ENCODE assay signal across 11 cellular contexts in genomic region chr14:92694807-92695206, GRCh38. TPM values are rescaled to one million over a fixed set of nuclear protein-coding genes. Genes with fewer than 3 reads are reported as not detected.
DNase-seq lines count a peak whose midpoint lies in the region; ATAC-seq and TF ChIP-seq lines count a peak whose summit lies in the region.
"Had no signal": no experiment of that assay in that cellular context is flagged by ENCODE, and none has a peak within 500 bp of the region (broad histone marks: within the 10 kb centered on the region; RNA-seq: fewer than 3 reads in every experiment).

No MANE protein-coding gene starts in this region.

- H3K79me2 ChIP-seq in GM23248 (ENCODE audit: insufficient read depth): no peaks in the 10 kb centered on the region

- H2AFZ ChIP-seq in GM23248: no peak overlapping the region

- in situ Hi-C loops in GM23248 (cut with MboI): no loop called here

- peak; percentile 30 for DNase-seq in GM23248
- peak; percentile 61 for DNase-seq in RWPE2 (ENCODE audit: low spot score)
- DNase-seq in naive thymus-derived CD4-positive, alpha-beta T cell: no peak
- no peak for DNase-seq in stimulated activated naive B cell treated with anti-CD40 and anti-IgM and Interleukin-4, amounts not matched to agents 10 μg/mL and 1 μg/mL and 100 μg/mL, for 72 hours
- DNase-seq in HPDE6-E6E7 (ENCODE audit: extremely low spot score): no peak
- DNase-seq in NCI-H1105 (lab: John Stamatoyannopoulos, UW): no peak
- DNase-seq: DMS 273 treated with DMSO at 0.1 percent for 48 hours, NCI-H1417 treated with DMSO at 0.1 percent for 48 hours, NCI-H2029 treated with DMSO at 0.1 percent for 48 hours had no signal

- H3K9me3 ChIP-seq in GM23248 (ENCODE audit: low read depth) (no peaks in the 10 kb centered on the region), RWPE2 (ENCODE audit: severe bottlenecking) (no peaks in the 10 kb centered on the region)
- no peaks in the 10 kb centered on the region for H3K9me3 ChIP-seq in naive thymus-derived CD4-positive, alpha-beta T cell (ENCODE audit: control insufficient read depth in 2 of 3, low read length in 3 of 3)

- peaks cover 0 to 2% (median 0%) of the 10 kb centered on the region in 11 donors for H3K9me3 Mint-ChIP-seq in naive thymus-derived CD4-positive, alpha-beta T cell
- peaks cover 0 to 6% of the 10 kb centered on the region in 2 donors for H3K9me3 Mint-ChIP-seq in stimulated activated naive B cell treated with anti-CD40 and anti-IgM and Interleukin-4, amounts not matched to agents 10 μg/mL and 1 μg/mL and 100 μg/mL, for 72 hours

- intact Hi-C loops in naive thymus-derived CD4-positive, alpha-beta T cell (cut with micrococcal nuclease): loop anchor here in 1 of 2 donors (5.0 kb wide), 1 partner anchor 52 kb away; the partner anchor contains the start of gene LGMN

- CTCF ChIA-PET in naive thymus-derived CD4-positive, alpha-beta T cell (lab: Charles Lee): no interaction called here

- peaks cover 0 to 27% (median 0%) of the 10 kb centered on the region in 5 donors for H3K27me3 Mint-ChIP-seq in naive thymus-derived CD4-positive, alpha-beta T cell
- H3K27me3 Mint-ChIP-seq in stimulated activated naive B cell treated with anti-CD40 and anti-IgM and Interleukin-4, amounts not matched to agents 10 μg/mL and 1 μg/mL and 100 μg/mL, for 72 hours: peaks cover 0 to 5% of the 10 kb centered on the region in 2 donors

- no peak overlapping the region for H3K4me3 Mint-ChIP-seq in naive thymus-derived CD4-positive, alpha-beta T cell
- H3K4me3 Mint-ChIP-seq in stimulated activated naive B cell treated with anti-CD40 and anti-IgM and Interleukin-4, amounts not matched to agents 10 μg/mL and 1 μg/mL and 100 μg/mL, for 72 hours: no peak overlapping the region

- no peak overlapping the region for H3K9ac ChIP-seq in GM23248

- H3F3A ChIP-seq in GM23248 (ENCODE audit: insufficient read depth): no peaks in the 10 kb centered on the region

- H3K36me3 Mint-ChIP-seq in naive thymus-derived CD4-positive, alpha-beta T cell: no peaks in the 10 kb centered on the region
- H3K36me3 Mint-ChIP-seq in stimulated activated naive B cell treated with anti-CD40 and anti-IgM and Interleukin-4, amounts not matched to agents 10 μg/mL and 1 μg/mL and 100 μg/mL, for 72 hours: peaks cover 4 to 22% of the 10 kb centered on the region in 2 donors

- 15% methylated on average over 5 of the region's 5 CpGs for WGBS in GM23248 (ENCODE audit: low coverage in 1 of 2, low lambda C conversion rate in 2 of 2, missing lambda C conversion rate in 2 of 2), 2 experiments

- no peaks in the 10 kb centered on the region for H3K9me2 ChIP-seq in GM23248 (ENCODE audit: insufficient read depth)

- POLR2A ChIA-PET in naive thymus-derived CD4-positive, alpha-beta T cell (lab: Charles Lee): no interaction called here

- ATAC-seq in RWPE2 (ENCODE audit: low read depth): no peak
- no peak for ATAC-seq in naive thymus-derived CD4-positive, alpha-beta T cell
- ATAC-seq in stimulated activated naive B cell treated with anti-CD40 and anti-IgM and Interleukin-4, amounts not matched to agents 10 μg/mL and 1 μg/mL and 100 μg/mL, for 72 hours (replicated peaks): no peak
- ATAC-seq in HG03457 (IDR thresholded peaks at IDR 0.05; ENCODE audit: unreplicated experiment): no peak

- H3K27ac Mint-ChIP-seq in naive thymus-derived CD4-positive, alpha-beta T cell: peak overlapping the region in 6 of 9 donors; percentile 34 to 90 (median 72)
- peak overlapping the region; percentile 21 for H3K27ac Mint-ChIP-seq in stimulated activated naive B cell treated with anti-CD40 and anti-IgM and Interleukin-4, amounts not matched to agents 10 μg/mL and 1 μg/mL and 100 μg/mL, for 72 hours

- no peaks in the 10 kb centered on the region for H4K20me1 ChIP-seq in GM23248 (ENCODE audit: insufficient read depth)

- no peak for TF ChIP-seq CTCF in RWPE2 (IDR thresholded peaks at IDR 0.05; ENCODE audit: poor library complexity, severe bottlenecking)

- no peak overlapping the region for H3K4me3 ChIP-seq in GM23248
- no peak overlapping the region for H3K4me3 ChIP-seq in RWPE2 (ENCODE audit: severe bottlenecking)
- no peak overlapping the region for H3K4me3 ChIP-seq in naive thymus-derived CD4-positive, alpha-beta T cell (ENCODE audit: low read length)

- H3K27ac ChIP-seq in GM23248 (no peak overlapping the region), RWPE2 (ENCODE audit: poor library complexity, severe bottlenecking) (no peak overlapping the region)
- H3K27ac ChIP-seq in naive thymus-derived CD4-positive, alpha-beta T cell (ENCODE audit: low read depth, low read length): no peak overlapping the region
- H3K27ac ChIP-seq: RWPE1 had no signal

- peaks cover 8 to 53% (median 42%) of the 10 kb centered on the region in 7 donors for H3K4me1 Mint-ChIP-seq in naive thymus-derived CD4-positive, alpha-beta T cell
- peaks cover 36 to 71% of the 10 kb centered on the region in 2 donors for H3K4me1 Mint-ChIP-seq in stimulated activated naive B cell treated with anti-CD40 and anti-IgM and Interleukin-4, amounts not matched to agents 10 μg/mL and 1 μg/mL and 100 μg/mL, for 72 hours

- no peaks in the 10 kb centered on the region for H3K36me3 ChIP-seq in GM23248 (ENCODE audit: low read depth)
- H3K36me3 ChIP-seq in RWPE2 (ENCODE audit: low read depth): no peaks in the 10 kb centered on the region
- H3K36me3 ChIP-seq in naive thymus-derived CD4-positive, alpha-beta T cell (ENCODE audit: control insufficient read depth in 2 of 3, insufficient read depth in 3 of 3, low read length in 3 of 3): peaks cover 0 to 13% (median 5%) of the 10 kb centered on the region in 3 experiments

- peak overlapping the region; percentile 20 for H3K4me2 ChIP-seq in GM23248 (ENCODE audit: unreplicated experiment)

- peaks cover 5% of the 10 kb centered on the region for H3K4me1 ChIP-seq in GM23248 (ENCODE audit: insufficient read depth)
- H3K4me1 ChIP-seq in RWPE2 (ENCODE audit: insufficient read depth, poor library complexity, severe bottlenecking): no peaks in the 10 kb centered on the region
- peaks cover 8 to 19% of the 10 kb centered on the region in 2 donors for H3K4me1 ChIP-seq in naive thymus-derived CD4-positive, alpha-beta T cell (ENCODE audit: control insufficient read depth in 2 of 2, insufficient read depth in 2 of 2, low read length in 2 of 2)

- H3K27me3 ChIP-seq in GM23248 (replicated peaks; ENCODE audit: insufficient read depth) (no peaks in the 10 kb centered on the region), RWPE2 (ENCODE audit: insufficient read depth, poor library complexity, severe bottlenecking) (no peaks in the 10 kb centered on the region)
- H3K27me3 ChIP-seq in naive thymus-derived CD4-positive, alpha-beta T cell (ENCODE audit: control insufficient read depth in 2 of 2, insufficient read depth in 2 of 2, low read length in 2 of 2): no peaks in the 10 kb centered on the region

RNA-seq across cellular contexts. Expression of gene LGMN, which starts 53.6 kb away (rescaled TPM):
- 82.7 and 129 TPM in 2 replicates for total RNA-seq in GM23248 (2014; rRNA removed; shearing (Covaris generic))
- polyA plus RNA-seq in GM23248 (2016; fragmentation: Nextera tagmentation; extraction: Ambion mirVana): 98.8 and 106 TPM in 2 replicates
- 10 to 100 TPM in 3 of 5 experiments, 1 to 10 TPM in 2; 8.7 to 28.7 (median 10.1) TPM for total RNA-seq in naive thymus-derived CD4-positive, alpha-beta T cell
- polyA plus RNA-seq in naive thymus-derived CD4-positive, alpha-beta T cell: 10 to 100 TPM; 25.2 to 26.4 TPM

Comparison
In these comparisons a context has a peak if more than half of its experiments do, and no peak if none do; other contexts are left out.
1. DNase-seq: peak in GM23248 (single experiment) and RWPE2 (single experiment); none in naive thymus-derived CD4-positive, alpha-beta T cell (0 of 9), stimulated activated naive B cell treated with anti-CD40 and anti-IgM and Interleukin-4, amounts not matched to agents 10 μg/mL and 1 μg/mL and 100 μg/mL, for 72 hours (single experiment), HPDE6-E6E7 (single experiment) and NCI-H1105 (single experiment).